ENCODE assay signal across 15 cellular contexts in the genomic region with DNA sequence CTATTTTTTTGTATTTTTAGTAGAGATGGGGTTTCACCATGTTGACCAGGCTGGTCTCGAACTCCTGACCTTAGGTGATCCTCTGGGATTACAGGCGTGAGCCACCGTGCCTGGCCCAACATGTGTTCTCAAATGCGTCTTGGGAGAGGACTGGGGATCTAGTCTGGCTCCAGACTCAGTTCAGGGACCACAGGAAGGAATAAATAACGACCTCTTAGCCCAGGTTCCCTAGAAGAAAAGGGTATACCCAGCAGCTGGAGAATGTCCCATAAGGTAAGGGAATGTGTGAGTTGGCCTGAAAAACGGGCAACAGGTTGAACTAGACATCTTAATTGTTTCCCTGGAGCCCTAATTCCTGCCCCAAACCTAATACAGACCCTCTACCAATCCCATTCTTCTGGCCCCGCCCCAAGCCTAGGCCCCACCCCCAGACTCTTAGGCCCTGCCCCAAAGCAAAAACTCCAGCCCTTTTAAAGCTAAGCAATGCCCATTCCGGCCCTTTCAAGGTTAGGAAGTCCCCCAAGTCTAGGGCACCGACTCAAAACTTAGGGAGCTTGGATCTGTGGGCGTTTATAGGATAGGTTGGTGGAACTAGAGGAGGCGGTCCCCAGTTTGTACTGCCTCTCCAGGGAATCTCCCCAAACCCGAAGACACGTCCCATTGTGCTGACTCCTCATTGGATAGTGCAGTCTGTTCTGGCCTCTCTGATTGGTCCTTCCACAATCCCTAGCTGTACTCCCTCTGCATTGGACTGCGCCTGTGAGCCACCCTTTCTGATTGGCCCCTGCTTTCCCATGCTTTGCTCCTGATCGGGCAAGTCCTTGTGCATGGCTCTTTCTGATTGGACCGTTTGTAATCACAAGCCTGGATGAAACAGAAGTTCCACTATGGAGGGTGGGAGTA. TPM values are rescaled to one million over a fixed set of nuclear protein-coding genes. Genes with fewer than 3 reads are reported as not detected.
DNase-seq lines count a peak whose midpoint lies in the region; ATAC-seq, FAIRE-seq and TF ChIP-seq lines count a peak whose summit lies in the region.
"Had no signal": no experiment of that assay in that cellular context is flagged by ENCODE, and none has a peak within 500 bp of the region (broad histone marks: within the 10 kb centered on the region; RNA-seq: fewer than 3 reads in every experiment).

No MANE protein-coding gene starts in this region.

- H3K79me1 ChIP-seq in H1 (ENCODE audit: low read depth, low read length): no peaks in the 10 kb centered on the region

- H3K36me3 ChIP-seq in Caco-2 (ENCODE audit: control insufficient read depth, insufficient read depth, low read length): no peaks in the 10 kb centered on the region
- no peaks in the 10 kb centered on the region for H3K36me3 ChIP-seq in Panc1 (ENCODE audit: control insufficient read depth, insufficient read depth, low read length)
- no peaks in the 10 kb centered on the region for H3K36me3 ChIP-seq in H1 (ENCODE audit: control insufficient read depth in 2 of 4, insufficient read depth in 4 of 4, low read length in 3 of 4)
- no peaks in the 10 kb centered on the region for H3K36me3 ChIP-seq in mucosa of descending colon (ENCODE audit: low read depth)

- intact Hi-C loops in Caco-2 (cut with micrococcal nuclease; ENCODE audit: unreplicated experiment) (no loop called here), Panc1 (cut with micrococcal nuclease; ENCODE audit: unreplicated experiment) (loop anchor here (5.0 kb wide), 2 partner anchors 274 to 446 kb away; no protein-coding TSS in a partner anchor), mucosa of descending colon (cut with DNase I, micrococcal nuclease) (loop anchor here (5.0 kb wide), 1 partner anchor 204 kb away; no protein-coding TSS in a partner anchor)

- H3K23ac ChIP-seq in H1 (ENCODE audit: insufficient read length): no peak overlapping the region

- TF ChIP-seq RAD21 in H1 (IDR thresholded peaks at IDR 0.05 in 1 of 2, conservative IDR thresholded peaks at IDR 0.05 in 1 of 2; ENCODE audit: low read depth in 2 of 2, low read length in 2 of 2): no peak

- no peak overlapping the region for H3K14ac ChIP-seq in H1 (ENCODE audit: insufficient read length)

- H3K27me3 Mint-ChIP-seq in Caco-2 (ENCODE audit: insufficient read depth, unreplicated experiment): no peaks in the 10 kb centered on the region

- H2BK12ac ChIP-seq in H1 (ENCODE audit: low read depth, low read length): no peak overlapping the region

- POLR2A ChIA-PET in Caco-2 (lab: Charles Lee) (no interaction called here), Panc1 (lab: Charles Lee) (interaction anchor here (0.5 to 1.6 kb wide), 14 partner anchors 10 to 466 kb away, joined by 3 to 13 read pairs (median 6); partner anchors contain the start of genes RPS16 and SAMD4B), H1 (lab: Charles Lee; ENCODE audit: partially characterized antibody) (interaction anchor here (0.6 to 1.5 kb wide), 4 partner anchors 63 to 158 kb away, joined by 3 to 4 read pairs (median 4); partner anchors contain the start of gene RPS16)

- no peak overlapping the region for H3K9ac ChIP-seq in H1 (replicated peaks in 1 of 4; ENCODE audit: extremely low read depth in 1 of 4, low read depth in 3 of 4, low read length in 3 of 4)

- DNase-seq in DMS 273 (lab: John Stamatoyannopoulos, UW; ENCODE audit: unreplicated experiment) (peak; percentile 57), DMS 273 treated with DMSO at 0.1 percent for 48 hours (lab: John Stamatoyannopoulos, UW) (no peak), Caco-2 (peak; percentile 37 to 66), Panc1 (ENCODE audit: low read depth, low spot score) (no peak), H1 (ENCODE audit: low read depth in 1 of 2, low spot score in 2 of 2) (no peak), mucosa of descending colon (no peak)
- no peak for DNase-seq in activated CD8-positive, alpha-beta memory T cell treated with anti-CD3 and anti-CD28 coated beads for 24 hours
- DNase-seq: activated CD8-positive, alpha-beta memory T cell treated with anti-CD3 and anti-CD28 coated beads, Interleukin-2, amount 50 U/mL, for 48 hours; body of pancreas; NCI-H1417 treated with DMSO at 0.1 percent for 48 hours had no signal

- H3K56ac ChIP-seq in H1 (replicated peaks; ENCODE audit: insufficient read length, low read depth, low read length): no peak overlapping the region

- BruUV-seq in Caco-2 (replicated peaks; lab: Mats Ljungman, UMichigan) (no TSS peak), Panc1 (replicated peaks; lab: Mats Ljungman, UMichigan) (no TSS peak)

- no peak overlapping the region for H3K4ac ChIP-seq in H1 (replicated peaks; ENCODE audit: insufficient read length, low read depth, low read length)

- no peak overlapping the region for H2BK15ac ChIP-seq in H1 (ENCODE audit: low read length)

- H3K27ac ChIP-seq in Panc1 (ENCODE audit: low read length) (no peak overlapping the region), H1 (ENCODE audit: low read depth, low read length) (no peak overlapping the region)
- H3K27ac ChIP-seq: 22Rv1, body of pancreas, epithelial cell of prostate had no signal

- no peak overlapping the region for H2BK20ac ChIP-seq in H1 (ENCODE audit: low read length)

- no peak for TF ChIP-seq CTCF in Caco-2 (IDR thresholded peaks at IDR 0.05; ENCODE audit: insufficient read depth in 1 of 2, low read depth in 1 of 2, low read length in 1 of 2, severe bottlenecking in 1 of 2, unreplicated experiment in 1 of 2)
- TF ChIP-seq CTCF in Panc1 (IDR thresholded peaks at IDR 0.05): no peak
- no peak for TF ChIP-seq CTCF in H1 (IDR thresholded peaks at IDR 0.05; ENCODE audit: control extremely low read depth in 1 of 3, insufficient read depth in 1 of 3, low read depth in 1 of 3, low read length in 3 of 3)
- TF ChIP-seq CTCF in mucosa of descending colon (IDR thresholded peaks at IDR 0.05): no peak

- ATAC-seq in Panc1 (peak; percentile 20), HG02981 (IDR thresholded peaks at IDR 0.05; ENCODE audit: unreplicated experiment) (no peak), mucosa of descending colon (no peak)
- ATAC-seq: body of pancreas had no signal

- H3K4me1 Mint-ChIP-seq in Caco-2 (ENCODE audit: low read depth, unreplicated experiment): peaks cover 13% of the 10 kb centered on the region

- no peak overlapping the region for H2BK5ac ChIP-seq in H1 (ENCODE audit: low read depth, low read length)

- no peaks in the 10 kb centered on the region for H3K79me2 ChIP-seq in H1 (ENCODE audit: control insufficient read depth in 1 of 2, insufficient read depth in 2 of 2, low read length in 2 of 2)

- CTCF ChIA-PET in Caco-2 (lab: Charles Lee) (interaction anchor here (0.6 kb wide), 2 partner anchors 234 to 273 kb away, joined by 3 to 5 read pairs; no protein-coding TSS in a partner anchor), Panc1 (lab: Charles Lee) (interaction anchor here (0.6 to 7.2 kb wide), 23 partner anchors 8 to 466 kb away, joined by 3 to 78 read pairs (median 6); partner anchors contain the start of genes IFNL1, PLEKHG2 and SAMD4B), H1 (lab: Charles Lee; ENCODE audit: partially characterized antibody) (interaction anchor here (0.9 to 11.7 kb wide), 11 partner anchors 11 to 216 kb away, joined by 3 to 85 read pairs (median 5); partner anchors contain the start of genes IFNL3, SAMD4B and SYCN)

- no peak overlapping the region for H3K18ac ChIP-seq in H1 (ENCODE audit: extremely low read depth, low read length)

- no peak overlapping the region for H2AK5ac ChIP-seq in H1 (ENCODE audit: low read depth, low read length)

- no peak for TF ChIP-seq EP300 in H1 (IDR thresholded peaks at IDR 0.05; ENCODE audit: borderline replicate concordance in 1 of 2, low read depth in 2 of 2, low read length in 2 of 2)

- no peak overlapping the region for H4K8ac ChIP-seq in H1 (ENCODE audit: extremely low read depth, insufficient read depth, low read length)

- H3K4me3 ChIP-seq in Caco-2 (ENCODE audit: low read depth, low read length) (no peak overlapping the region), Panc1 (ENCODE audit: low read depth in 2 of 2, low read length in 2 of 2) (no peak overlapping the region), H1 (ENCODE audit: extremely low read depth in 1 of 4, insufficient read depth in 2 of 4, low read depth in 3 of 4, low read length in 4 of 4) (no peak overlapping the region), mucosa of descending colon (no peak overlapping the region)
- H3K4me3 ChIP-seq: body of pancreas had no signal

- H4K91ac ChIP-seq in H1 (replicated peaks; ENCODE audit: insufficient read length, low read length): no peak overlapping the region

- H3K27me3 ChIP-seq in Caco-2 (replicated peaks; ENCODE audit: control insufficient read depth, insufficient read depth, low read length) (no peaks in the 10 kb centered on the region), Panc1 (ENCODE audit: control insufficient read depth, insufficient read depth, low read length) (peaks cover 6% of the 10 kb centered on the region), H1 (replicated peaks in 1 of 4; ENCODE audit: control insufficient read depth in 3 of 4, extremely low read depth in 1 of 4, insufficient read depth in 3 of 4, low read length in 3 of 4) (peaks cover 0 to 6% (median 0%) of the 10 kb centered on the region in 4 experiments; a peak in 2 of 7 replicates)
- H3K27me3 ChIP-seq: body of pancreas had no signal

- H4K5ac ChIP-seq in H1 (ENCODE audit: insufficient read length, low read depth, low read length): no peak overlapping the region

- H3K4me1 ChIP-seq in Caco-2 (peaks cover 10% of the 10 kb centered on the region), Panc1 (ENCODE audit: control insufficient read depth, insufficient read depth, low read length) (peaks cover 5% of the 10 kb centered on the region; the same call in 1 of the 2 replicates), H1 (replicated peaks in 1 of 4; ENCODE audit: control insufficient read depth in 3 of 4, insufficient read depth in 4 of 4, low read length in 3 of 4) (peaks cover 0 to 6% (median 3%) of the 10 kb centered on the region in 4 experiments; a peak in 5 of 7 replicates), mucosa of descending colon (ENCODE audit: low read depth) (no peaks in the 10 kb centered on the region)

- H3K9me3 Mint-ChIP-seq in Caco-2 (ENCODE audit: unreplicated experiment): no peaks in the 10 kb centered on the region

- no peak for TF ChIP-seq POLR2A in H1 (IDR thresholded peaks at IDR 0.05; ENCODE audit: control extremely low read depth in 1 of 2, low read depth in 2 of 2, low read length in 2 of 2)

- FAIRE-seq in H1 (lab: Jason Lieb, UNC): peak; percentile 72

- H3K27ac Mint-ChIP-seq in Caco-2 (ENCODE audit: unreplicated experiment): no peak overlapping the region

- 82% methylated on average over 16 of the region's 16 CpGs; no CpG with 5 or more reads in 1 of the 2 experiments for WGBS in H1 (ENCODE audit: extremely low coverage in 1 of 2, insufficient coverage in 1 of 2, insufficient read length in 1 of 2, insufficient replicate concordance in 2 of 2, low coverage in 1 of 2, low lambda C conversion rate in 2 of 2, missing lambda C conversion rate in 1 of 2), 2 experiments

- no peak overlapping the region for H3K4me3 Mint-ChIP-seq in Caco-2 (ENCODE audit: unreplicated experiment)

- no peaks in the 10 kb centered on the region for H4K20me1 ChIP-seq in H1 (replicated peaks in 1 of 2; ENCODE audit: control insufficient read depth in 1 of 2, insufficient read depth in 2 of 2, low read length in 2 of 2)

- H3K23me2 ChIP-seq in H1 (ENCODE audit: low read depth, low read length): peaks cover 2% of the 10 kb centered on the region; the same call in 1 of the 2 replicates

- peaks cover 19% of the 10 kb centered on the region for H3K36me3 Mint-ChIP-seq in Caco-2 (ENCODE audit: insufficient read depth, unreplicated experiment)

- in situ Hi-C loops in Panc1 (cut with HindIII; ENCODE audit: low pct_unique_long_range_greater_than_20kb, low sequenced_read_pairs): no loop called here

- H3K9me3 ChIP-seq in Caco-2 (no peaks in the 10 kb centered on the region), Panc1 (ENCODE audit: control insufficient read depth, insufficient read depth, low read depth, low read length) (no peaks in the 10 kb centered on the region), H1 (ENCODE audit: insufficient read depth in 2 of 2, low read depth in 1 of 2, low read length in 1 of 2) (no peaks in the 10 kb centered on the region), mucosa of descending colon (no peaks in the 10 kb centered on the region)
- H3K9me3 ChIP-seq: body of pancreas had no signal

- no peak overlapping the region for H3K4me2 ChIP-seq in H1 (ENCODE audit: insufficient read depth in 1 of 2, low read depth in 2 of 2, low read length in 2 of 2)

- H2BK120ac ChIP-seq in H1 (replicated peaks; ENCODE audit: low read depth, low read length): no peak overlapping the region

- peak overlapping the region; percentile 67; the same call in 1 of the 2 replicates for H2AFZ ChIP-seq in H1 (ENCODE audit: low read length)

RNA-seq across cellular contexts. Expression of gene LRFN1, which starts 5.4 kb away (rescaled TPM):
- total RNA-seq in Caco-2 (2022) (21.1 and 21.2 TPM in 2 replicates), Panc1 (2021; ENCODE audit: unreplicated experiment) (15.2 TPM), mucosa of descending colon (1 to 10 TPM in 1 of 3 donors, under 1 TPM in 2; 0.34 to 2.3 (median 0.52) TPM)
- 28.4 TPM for polyA plus RNA-seq in Panc1 (2012; ENCODE audit: insufficient read length)
- total RNA-seq in H1 (2021; fragmentation: NEBNext Ultra II Directional; extraction: Animal tissue kit (Norgen Biotek cat#: 25700)): 6.6 and 7.5 TPM in 2 replicates
- polyA plus RNA-seq in H1 (2011; rRNA removed): 2.4 and 6.1 TPM in 2 replicates
- polyA plus RNA-seq in H1 (2011; cell fraction: cytosol; rRNA removed): 2.3 TPM
- 3.7 TPM for polyA plus RNA-seq in H1 (2011; cell fraction: nucleus; rRNA removed)
- polyA plus RNA-seq in H1 (2012, experiment 1 of 2): 1.9 to 4.8 TPM (median 3.9 TPM) in 4 replicates
- 3.1 TPM for polyA plus RNA-seq in H1 (2012, experiment 2 of 2)
- 8.1 TPM for polyA plus RNA-seq in H1 (2013, experiment 1 of 2)
- 8.5 TPM for polyA plus RNA-seq in H1 (2013, experiment 2 of 2)
- 0.68 and 1.4 TPM in 2 replicates for polyA minus RNA-seq in H1 (2011; rRNA and poly(A)+ RNA removed)
- polyA minus RNA-seq in H1 (2011; cell fraction: cytosol; rRNA and poly(A)+ RNA removed): 3.8 TPM
- 5.0 TPM for polyA minus RNA-seq in H1 (2011; cell fraction: nucleus; rRNA and poly(A)+ RNA removed)

RNA-seq across cellular contexts. Expression of gene GMFG, which starts 9.8 kb away (rescaled TPM):
- 0.91 TPM in 1 of 2 replicates, not detected in the other for total RNA-seq in Caco-2 (2022)
- 3.7 TPM for total RNA-seq in Panc1 (2021; ENCODE audit: unreplicated experiment)
- 1.5 TPM for polyA plus RNA-seq in Panc1 (2012; ENCODE audit: insufficient read length)
- not detected in 2 replicates for total RNA-seq in H1 (2021; fragmentation: NEBNext Ultra II Directional; extraction: Animal tissue kit (Norgen Biotek cat#: 25700))
- 0.24 and 0.26 TPM in 2 replicates for polyA plus RNA-seq in H1 (2011; rRNA removed)
- polyA plus RNA-seq in H1 (2011; cell fraction: cytosol; rRNA removed): 0.17 TPM
- polyA plus RNA-seq in H1 (2011; cell fraction: nucleus; rRNA removed): not detected
- polyA plus RNA-seq in H1 (2012, experiment 1 of 2): 0.36 to 0.66 TPM (median 0.58 TPM) in 3 of 4 replicates, not detected in the other
- polyA plus RNA-seq in H1 (2012, experiment 2 of 2): not detected
- polyA plus RNA-seq in H1 (2013, experiment 1 of 2): 0.77 TPM
- 0.53 TPM for polyA plus RNA-seq in H1 (2013, experiment 2 of 2)
- 1.9 TPM in 1 of 2 replicates, not detected in the other for polyA minus RNA-seq in H1 (2011; rRNA and poly(A)+ RNA removed)
- not detected for polyA minus RNA-seq in H1 (2011; cell fraction: cytosol; rRNA and poly(A)+ RNA removed)
- not detected for polyA minus RNA-seq in H1 (2011; cell fraction: nucleus; rRNA and poly(A)+ RNA removed)
- total RNA-seq in mucosa of descending colon: 10 to 100 TPM; 10.3 to 23.8 (median 14.1) TPM

RNA-seq across cellular contexts. Expression of gene SAMD4B, which starts 16.2 kb away (rescaled TPM):
- total RNA-seq in Caco-2 (2022): 132 and 147 TPM in 2 replicates
- total RNA-seq in Panc1 (2021; ENCODE audit: unreplicated experiment): 1,339 TPM
- 1,600 TPM for polyA plus RNA-seq in Panc1 (2012; ENCODE audit: insufficient read length)
- total RNA-seq in H1 (2021; fragmentation: NEBNext Ultra II Directional; extraction: Animal tissue kit (Norgen Biotek cat#: 25700)): 158 and 161 TPM in 2 replicates
- 137 and 189 TPM in 2 replicates for polyA plus RNA-seq in H1 (2011; rRNA removed)
- polyA plus RNA-seq in H1 (2011; cell fraction: cytosol; rRNA removed): 75.7 TPM
- polyA plus RNA-seq in H1 (2011; cell fraction: nucleus; rRNA removed): 158 TPM
- polyA plus RNA-seq in H1 (2012, experiment 1 of 2): 128 to 184 TPM (median 152 TPM) in 4 replicates
- polyA plus RNA-seq in H1 (2012, experiment 2 of 2): 152 TPM
- 146 TPM for polyA plus RNA-seq in H1 (2013, experiment 1 of 2)
- 143 TPM for polyA plus RNA-seq in H1 (2013, experiment 2 of 2)
- 84.1 and 116 TPM in 2 replicates for polyA minus RNA-seq in H1 (2011; rRNA and poly(A)+ RNA removed)
- 86.4 TPM for polyA minus RNA-seq in H1 (2011; cell fraction: cytosol; rRNA and poly(A)+ RNA removed)
- polyA minus RNA-seq in H1 (2011; cell fraction: nucleus; rRNA and poly(A)+ RNA removed): 65.0 TPM
- 10 to 100 TPM; 55.1 to 91.5 (median 67.4) TPM for total RNA-seq in mucosa of descending colon

RNA-seq across cellular contexts. Expression of gene IFNL1, which starts 29.8 kb away (rescaled TPM):
- total RNA-seq in Caco-2 (2022): not detected in 2 replicates
- 0.57 TPM for total RNA-seq in Panc1 (2021; ENCODE audit: unreplicated experiment)
- 0.27 TPM for polyA plus RNA-seq in Panc1 (2012; ENCODE audit: insufficient read length)
- total RNA-seq in H1 (2021; fragmentation: NEBNext Ultra II Directional; extraction: Animal tissue kit (Norgen Biotek cat#: 25700)): not detected in 2 replicates
- not detected in 2 replicates for polyA plus RNA-seq in H1 (2011; rRNA removed)
- polyA plus RNA-seq in H1 (2011; cell fraction: cytosol; rRNA removed): not detected
- not detected for polyA plus RNA-seq in H1 (2011; cell fraction: nucleus; rRNA removed)
- polyA plus RNA-seq in H1 (2012, experiment 1 of 2): not detected in 4 replicates
- polyA plus RNA-seq in H1 (2012, experiment 2 of 2): not detected
- polyA plus RNA-seq in H1 (2013, experiment 1 of 2): not detected
- polyA plus RNA-seq in H1 (2013, experiment 2 of 2): not detected
- polyA minus RNA-seq in H1 (2011; rRNA and poly(A)+ RNA removed): not detected in 2 replicates
- not detected for polyA minus RNA-seq in H1 (2011; cell fraction: cytosol; rRNA and poly(A)+ RNA removed)
- polyA minus RNA-seq in H1 (2011; cell fraction: nucleus; rRNA and poly(A)+ RNA removed): not detected
- not detected for total RNA-seq in mucosa of descending colon
- total RNA-seq: body of pancreas, mononuclear cell, temporal lobe had no signal

RNA-seq across cellular contexts. Expression of gene IFNL2, which starts 57.8 kb away (rescaled TPM):
- total RNA-seq in Caco-2 (2022): not detected in 2 replicates
- total RNA-seq in Panc1 (2021; ENCODE audit: unreplicated experiment): 0.33 TPM
- not detected for polyA plus RNA-seq in Panc1 (2012; ENCODE audit: insufficient read length)
- total RNA-seq in H1 (2021; fragmentation: NEBNext Ultra II Directional; extraction: Animal tissue kit (Norgen Biotek cat#: 25700)): not detected in 2 replicates
- polyA plus RNA-seq in H1 (2011; rRNA removed): not detected in 2 replicates
- polyA plus RNA-seq in H1 (2011; cell fraction: cytosol; rRNA removed): not detected
- polyA plus RNA-seq in H1 (2011; cell fraction: nucleus; rRNA removed): not detected
- not detected in 4 replicates for polyA plus RNA-seq in H1 (2012, experiment 1 of 2)
- not detected for polyA plus RNA-seq in H1 (2012, experiment 2 of 2)
- polyA plus RNA-seq in H1 (2013, experiment 1 of 2): not detected
- polyA plus RNA-seq in H1 (2013, experiment 2 of 2): not detected
- not detected in 2 replicates for polyA minus RNA-seq in H1 (2011; rRNA and poly(A)+ RNA removed)
- not detected for polyA minus RNA-seq in H1 (2011; cell fraction: cytosol; rRNA and poly(A)+ RNA removed)
- not detected for polyA minus RNA-seq in H1 (2011; cell fraction: nucleus; rRNA and poly(A)+ RNA removed)
- total RNA-seq in mucosa of descending colon: not detected
- total RNA-seq: body of pancreas, mononuclear cell, temporal lobe had no signal

Comparison
In these comparisons a context has a peak if more than half of its experiments do, and no peak if none do; other contexts are left out.
1. DNase-seq: peak in DMS 273 (single experiment) and Caco-2 (2 of 2); none in DMS 273 treated with DMSO at 0.1 percent for 48 hours (single experiment), Panc1 (single experiment), H1 (0 of 2), mucosa of descending colon (0 of 3) and activated CD8-positive, alpha-beta memory T cell treated with anti-CD3 and anti-CD28 coated beads for 24 hours (single experiment).